15 cellular contexts compared by ENCODE assay signal in genomic region chr3:112365035-112365434, GRCh38. TPM values are rescaled to one million over a fixed set of nuclear protein-coding genes. Genes with fewer than 3 reads are reported as not detected.
A peak's percentile ranks its signal among the peaks of the same experiment; 100 is the strongest.
DNase-seq lines count a peak whose midpoint lies in the region; ATAC-seq, FAIRE-seq and TF ChIP-seq lines count a peak whose summit lies in the region.
"Had no signal": no experiment of that assay in that cellular context is flagged by ENCODE, and none has a peak within 500 bp of the region (broad histone marks: within the 10 kb centered on the region; RNA-seq: fewer than 3 reads in every experiment).

No MANE protein-coding gene starts in this region.

- H3K4me1 ChIP-seq in OCI-LY3 (ENCODE audit: low read length) (peaks cover 22% of the 10 kb centered on the region), kidney (ENCODE audit: control insufficient read depth in 1 of 2, insufficient read depth in 1 of 2, low read depth in 1 of 2, low read length in 2 of 2) (peaks cover 0 to 4% of the 10 kb centered on the region in 2 donors), sigmoid colon (peaks cover 0 to 18% (median 7%) of the 10 kb centered on the region in 4 donors)
- H3K4me1 ChIP-seq: colonic mucosa had no signal

- H3K9me3 ChIP-seq in OCI-LY3 (ENCODE audit: insufficient read depth, low read length), result no peaks in the 10 kb centered on the region
- no peaks in the 10 kb centered on the region for H3K9me3 ChIP-seq in kidney (ENCODE audit: control insufficient read depth in 1 of 2, low read length in 2 of 2)
- H3K9me3 ChIP-seq in sigmoid colon, result no peaks in the 10 kb centered on the region
- H3K9me3 ChIP-seq: colonic mucosa, neutrophil had no signal

- no peak for TF ChIP-seq EP300 in sigmoid colon (IDR thresholded peaks at IDR 0.05)

- TF ChIP-seq POLR2A in sigmoid colon (IDR thresholded peaks at IDR 0.05), result no peak

- H3K9ac ChIP-seq in OCI-LY3 (ENCODE audit: low read length) (no peak overlapping the region), kidney (ENCODE audit: low read length in 2 of 2) (no peak overlapping the region)

- no peak overlapping the region for H2AFZ ChIP-seq in OCI-LY3 (ENCODE audit: low read depth, low read length)

- no peaks in the 10 kb centered on the region for H3K79me2 ChIP-seq in OCI-LY3 (ENCODE audit: low read length)

- H4K20me1 ChIP-seq in OCI-LY3 (ENCODE audit: insufficient read depth, low read length), result no peaks in the 10 kb centered on the region

- DNase-seq in Caki2 (ENCODE audit: low read depth) (peak; percentile 9), kidney tubule cell (ENCODE audit: low spot score) (peak; percentile 59), mucosa of gallbladder (ENCODE audit: low spot score) (no peak), kidney (no peak), sigmoid colon (no peak)
- DNase-seq: activated effector memory CD4-positive, alpha-beta T cell treated with Interleukin-2 at 50 U/mL for 16 hours; colonic mucosa; NCI-H510A treated with DMSO at 0.1 percent for 48 hours; SHP77; stimulated activated CD8-positive, alpha-beta memory T cell treated with anti-CD3 and anti-CD28 coated beads, Interleukin-4, amount 100 ng/mL, for 48 hours; WERI-Rb-1 had no signal

- no peak for FAIRE-seq in kidney (lab: Jason Lieb, UNC)

- no peak for TF ChIP-seq CTCF in OCI-LY3 (IDR thresholded peaks at IDR 0.05; ENCODE audit: low read depth, low read length)
- no peak for TF ChIP-seq CTCF in kidney (IDR thresholded peaks at IDR 0.05; ENCODE audit: borderline replicate concordance, extremely low read depth, insufficient read depth)
- no peak for TF ChIP-seq CTCF in sigmoid colon (IDR thresholded peaks at IDR 0.05)

- no peaks in the 10 kb centered on the region for H3K36me3 ChIP-seq in OCI-LY3 (replicated peaks; ENCODE audit: low read depth, low read length)
- no peaks in the 10 kb centered on the region for H3K36me3 ChIP-seq in kidney (ENCODE audit: control insufficient read depth in 1 of 2, insufficient read depth in 2 of 2, low read length in 2 of 2)
- no peaks in the 10 kb centered on the region for H3K36me3 ChIP-seq in sigmoid colon
- H3K36me3 ChIP-seq: colonic mucosa, neutrophil, WERI-Rb-1 had no signal

- no peak overlapping the region for H3K4me3 ChIP-seq in OCI-LY3 (ENCODE audit: low read length)
- no peak overlapping the region for H3K4me3 ChIP-seq in kidney (ENCODE audit: low read length in 2 of 2)
- H3K4me3 ChIP-seq in sigmoid colon, result no peak overlapping the region
- H3K4me3 ChIP-seq: colonic mucosa had no signal

- peak overlapping the region; percentile 67 for H3K4me2 ChIP-seq in OCI-LY3 (ENCODE audit: low read length)

- peak; percentile 72 for ATAC-seq in GM18907 (IDR thresholded peaks at IDR 0.05; ENCODE audit: unreplicated experiment)
- ATAC-seq in HG02623 (IDR thresholded peaks at IDR 0.05; ENCODE audit: unreplicated experiment), result no peak

- H3K27ac ChIP-seq in OCI-LY3 (ENCODE audit: low read length) (no peak overlapping the region), kidney (ENCODE audit: low read depth in 2 of 2, low read length in 2 of 2) (no peak overlapping the region), sigmoid colon (no peak overlapping the region)
- H3K27ac ChIP-seq: colonic mucosa, neutrophil, WERI-Rb-1 had no signal

- intact Hi-C loops in kidney (cut with DNase I) (no loop called here), sigmoid colon (cut with DNase I) (no loop called here)

- H3K27me3 ChIP-seq in OCI-LY3 (ENCODE audit: low read depth, low read length) (no peaks in the 10 kb centered on the region), sigmoid colon (no peaks in the 10 kb centered on the region)
- H3K27me3 ChIP-seq: colonic mucosa, neutrophil had no signal

- in situ Hi-C loops in Caki2 (cut with HindIII; ENCODE audit: low pct_unique_long_range_greater_than_20kb, low sequenced_read_pairs), result no loop called here

- WGBS in sigmoid colon, 2 donors, result 66 to 79% methylated on average over 2 of the region's 2 CpGs

RNA-seq across cellular contexts. Expression of gene CD200, which starts 32.1 kb away (rescaled TPM):
- total RNA-seq in Caki2 (2014; rRNA removed; shearing (Covaris generic); ENCODE audit: low replicate concordance), result not detected in 2 replicates
- total RNA-seq in mucosa of gallbladder (10.5 TPM), kidney (16.8 TPM), sigmoid colon (10 to 100 TPM in 1 of 4 donors, 1 to 10 TPM in 3; 4.4 to 13.0 (median 4.8) TPM)
- polyA plus RNA-seq in kidney (ENCODE audit: insufficient read depth, low read depth, low replicate concordance) (8.5 TPM), sigmoid colon (1 to 10 TPM; 1.2 to 9.6 (median 2.4) TPM)

Comparison
In these comparisons a context has a peak if more than half of its experiments do, and no peak if none do; other contexts are left out.
1. DNase-seq: peak in Caki2 (single experiment) and kidney tubule cell (single experiment); none in mucosa of gallbladder (single experiment), kidney (single experiment) and sigmoid colon (single experiment).